In the genomic region with DNA sequence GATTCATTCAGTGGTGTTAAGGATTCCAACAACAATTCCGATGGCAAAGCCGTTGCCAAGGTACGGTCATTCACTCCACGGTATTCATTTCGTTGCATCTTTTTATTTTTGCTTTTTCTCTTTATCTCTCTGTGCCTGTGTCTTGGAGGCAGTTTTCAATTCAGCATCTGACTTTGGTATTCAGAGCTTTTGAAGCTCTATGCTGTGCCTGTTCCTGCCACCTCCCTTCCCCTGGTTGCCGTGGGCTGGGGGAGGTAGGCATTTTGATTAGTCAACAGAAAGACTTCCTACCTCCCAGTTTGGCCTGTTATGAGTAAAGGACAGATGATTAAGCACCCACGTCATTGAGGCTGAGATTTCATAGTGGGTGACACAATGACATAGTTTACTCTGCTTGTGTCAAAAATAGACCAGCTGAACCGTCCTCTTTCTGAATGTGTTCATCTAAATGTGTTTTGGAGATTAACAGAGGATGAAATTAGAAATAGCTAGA, we compare ENCODE assay signal across 8 cellular contexts.
DNase-seq lines count a peak whose midpoint lies in the region; ATAC-seq and TF ChIP-seq lines count a peak whose summit lies in the region.

No MANE protein-coding gene starts in this region.

- peaks cover 97% of the 10 kb centered on the region for H3K4me1 Mint-ChIP-seq in CD4-positive, alpha-beta T cell (ENCODE audit: low read depth)

- TF ChIP-seq POLR2A in esophagus muscularis mucosa (IDR thresholded peaks at IDR 0.05; ENCODE audit: low read depth): peak; percentile 71
- TF ChIP-seq POLR2A in testis (IDR thresholded peaks at IDR 0.05): no peak

- H3K9ac ChIP-seq in Karpas-422 (ENCODE audit: low read length): no peak overlapping the region

- H3K27ac ChIP-seq in CD4-positive, alpha-beta T cell (ENCODE audit: low read depth, low read length): peak overlapping the region; percentile 83
- no peak overlapping the region for H3K27ac ChIP-seq in Karpas-422 (ENCODE audit: low read length)
- peak overlapping the region; percentile 87 to 95 (median 92) for H3K27ac ChIP-seq in esophagus muscularis mucosa (replicated peaks in 1 of 4)
- peak overlapping the region; percentile 96 for H3K27ac ChIP-seq in testis

- no peaks in the 10 kb centered on the region for H4K20me1 ChIP-seq in Karpas-422 (ENCODE audit: insufficient read depth, low read depth, low read length)

- H3K79me2 ChIP-seq in Karpas-422 (ENCODE audit: low read length): no peaks in the 10 kb centered on the region

- H3K36me3 ChIP-seq in Karpas-422 (ENCODE audit: insufficient read depth, low read length) (no peaks in the 10 kb centered on the region), esophagus muscularis mucosa (peaks cover 0 to 31% (median 13%) of the 10 kb centered on the region in 4 donors), testis (ENCODE audit: low read depth, missing control alignments) (no peaks in the 10 kb centered on the region)

- peak; percentile 81 for ATAC-seq in CD4-positive, alpha-beta T cell (ENCODE audit: poor library complexity)
- ATAC-seq in GM21423 (IDR thresholded peaks at IDR 0.05; ENCODE audit: unreplicated experiment): peak; percentile 40

- H3K27ac Mint-ChIP-seq in CD4-positive, alpha-beta T cell: peak overlapping the region; percentile 91

- peak overlapping the region; percentile 29 for H3K4me2 ChIP-seq in Karpas-422 (ENCODE audit: low read depth, low read length, poor library complexity, severe bottlenecking)

- H3K9me3 ChIP-seq in CD4-positive, alpha-beta T cell (ENCODE audit: control insufficient read depth, low read length): no peaks in the 10 kb centered on the region
- H3K9me3 ChIP-seq in Karpas-422 (ENCODE audit: low read length) (no peaks in the 10 kb centered on the region), esophagus muscularis mucosa (no peaks in the 10 kb centered on the region), testis (no peaks in the 10 kb centered on the region)

- H3K4me3 ChIP-seq in Karpas-422 (ENCODE audit: low read length) (no peak overlapping the region), esophagus muscularis mucosa (peak overlapping the region; percentile 58 to 75 (median 64)), testis (peak overlapping the region; percentile 50 to 65)

- peak; percentile 42 for TF ChIP-seq EP300 in esophagus muscularis mucosa (IDR thresholded peaks at IDR 0.05)

- peak overlapping the region; percentile 49 for H2AFZ ChIP-seq in Karpas-422 (ENCODE audit: low read length)

- 21% methylated on average over 8 of the region's 8 CpGs for WGBS in esophagus muscularis mucosa
- 16 to 38% methylated on average over 8 of the region's 8 CpGs for WGBS in testis, 2 donors

- H3K9me3 Mint-ChIP-seq in CD4-positive, alpha-beta T cell: no peaks in the 10 kb centered on the region

- H3K9me2 ChIP-seq in Karpas-422 (replicated peaks; ENCODE audit: insufficient read depth, low read length): no peaks in the 10 kb centered on the region

- H3K36me3 Mint-ChIP-seq in CD4-positive, alpha-beta T cell (ENCODE audit: low read depth): peaks cover 67% of the 10 kb centered on the region

- TF ChIP-seq CTCF in CD4-positive, alpha-beta T cell (IDR thresholded peaks at IDR 0.05): no peak
- TF ChIP-seq CTCF in esophagus muscularis mucosa (IDR thresholded peaks at IDR 0.05) (no peak), testis (IDR thresholded peaks at IDR 0.05) (no peak)

- peak; percentile 54 to 79 (median 67) for DNase-seq in CD4-positive, alpha-beta T cell
- no peak for DNase-seq in Karpas-422
- DNase-seq in activated CD8-positive, alpha-beta memory T cell treated with anti-CD3 and anti-CD28 coated beads, Interleukin-2, amount 50 U/mL, for 24 hours (ENCODE audit: extremely low read depth): peak; percentile 48
- no peak for DNase-seq in esophagus muscularis mucosa (ENCODE audit: extremely low spot score)
- peak in 31 of 56 donors; percentile 2 to 76 (median 27) for DNase-seq in nucleus accumbens (lab: John Stamatoyannopoulos, UW)
- peak; percentile 81 for DNase-seq in testis
- DNase-seq in NCI-H446 treated with DMSO at 0.1 percent for 48 hours (lab: John Stamatoyannopoulos, UW): no peak

- H3K4me3 Mint-ChIP-seq in CD4-positive, alpha-beta T cell: peak overlapping the region; percentile 83

- CTCF ChIA-PET in CD4-positive, alpha-beta T cell (lab: Charles Lee): interaction anchor here (1.9 to 3.8 kb wide), 4 partner anchors 13 to 194 kb away, joined by 7 to 32 read pairs (median 13); no protein-coding TSS in a partner anchor

- no peaks in the 10 kb centered on the region for H3K27me3 Mint-ChIP-seq in CD4-positive, alpha-beta T cell

- intact Hi-C loops in CD4-positive, alpha-beta T cell (cut with DNase I, micrococcal nuclease): loop anchor here in 1 of 2 experiments (1.0 to 5.0 kb wide), 7 partner anchors 13 to 766 kb away; a partner anchor contains a TSS
- intact Hi-C loops in esophagus muscularis mucosa (cut with DNase I) (no loop called here), testis (cut with DNase I; ENCODE audit: low total_unique reads) (no loop called here)

- H3K4me1 ChIP-seq in Karpas-422 (ENCODE audit: low read length) (peaks cover 65% of the 10 kb centered on the region), esophagus muscularis mucosa (peaks cover 71 to 88% (median 81%) of the 10 kb centered on the region in 4 donors), testis (peaks cover 56% of the 10 kb centered on the region)

- H3K27me3 ChIP-seq in CD4-positive, alpha-beta T cell (ENCODE audit: control insufficient read depth, insufficient read depth, low read length): no peaks in the 10 kb centered on the region
- H3K27me3 ChIP-seq in Karpas-422 (ENCODE audit: low read length) (no peaks in the 10 kb centered on the region), esophagus muscularis mucosa (no peaks in the 10 kb centered on the region), testis (no peaks in the 10 kb centered on the region)

- POLR2A ChIA-PET in CD4-positive, alpha-beta T cell (lab: Charles Lee): interaction anchor here (0.9 to 4.8 kb wide), 13 partner anchors 13 to 194 kb away, joined by 3 to 70 read pairs (median 9); a partner anchor contains a TSS

Comparison
In these comparisons a context has a peak if more than half of its experiments do, and no peak if none do; other contexts are left out.
1. DNase-seq: peak in CD4-positive, alpha-beta T cell (10 of 10), activated CD8-positive, alpha-beta memory T cell treated with anti-CD3 and anti-CD28 coated beads, Interleukin-2, amount 50 U/mL, for 24 hours (single experiment), nucleus accumbens (31 of 56) and testis (single experiment); none in Karpas-422 (single experiment), esophagus muscularis mucosa (single experiment) and NCI-H446 treated with DMSO at 0.1 percent for 48 hours (single experiment).